ENCODE assay signal across 11 cellular contexts in genomic region chr15:32834156-32834555, GRCh38.
DNase-seq lines count a peak whose midpoint lies in the region; ATAC-seq and TF ChIP-seq lines count a peak whose summit lies in the region.
"Had no signal": no experiment of that assay in that cellular context is flagged by ENCODE, and none has a peak within 500 bp of the region (broad histone marks: within the 10 kb centered on the region; RNA-seq: fewer than 3 reads in every experiment).

No MANE protein-coding gene starts in this region.

- ATAC-seq in GM18870 (IDR thresholded peaks at IDR 0.05; ENCODE audit: unreplicated experiment) (peak; percentile 94), HG02610 (IDR thresholded peaks at IDR 0.05; ENCODE audit: unreplicated experiment) (peak; percentile 58), IMR-90 (ENCODE audit: low read depth) (no peak)

- CTCF ChIA-PET in IMR-90 (lab: Yijun Ruan, JAX) = interaction anchor here (1.4 to 2.4 kb wide), 2 partner anchors 9 to 11 kb away, joined by 5 to 8 read pairs; no protein-coding TSS in a partner anchor

- H3K4me3 ChIP-seq in IMR-90 (ENCODE audit: insufficient read depth, low read depth, low read length) (no peak overlapping the region), ascending aorta (no peak overlapping the region)

- in situ Hi-C loops in IMR-90 (cut with MboI; ENCODE audit: low sequenced_read_pairs) = no loop called here

- peaks cover 4% of the 10 kb centered on the region for H3K36me3 ChIP-seq in IMR-90 (ENCODE audit: control insufficient read depth, insufficient read depth, low read length)
- no peaks in the 10 kb centered on the region for H3K36me3 ChIP-seq in ascending aorta

- no peak overlapping the region for H2AK9ac ChIP-seq in IMR-90 (replicated peaks; ENCODE audit: low read depth, low read length, poor library complexity)

- H3K56ac ChIP-seq in IMR-90 (ENCODE audit: extremely low read depth, insufficient read depth, low read length) = peak overlapping the region; percentile 29; the same call in 1 of the 2 replicates

- peak overlapping the region; percentile 98 for H2AK5ac ChIP-seq in IMR-90 (ENCODE audit: low read depth, low read length)

- H4K8ac ChIP-seq in IMR-90 (ENCODE audit: low read depth in 2 of 2, low read length in 2 of 2) = peak overlapping the region; percentile 94 to 95

- no peaks in the 10 kb centered on the region for H4K20me1 ChIP-seq in IMR-90 (ENCODE audit: insufficient read depth, low read length)

- H2BK5ac ChIP-seq in IMR-90 (ENCODE audit: low read depth, low read length, poor library complexity, severe bottlenecking) = peak overlapping the region; percentile 89

- no peaks in the 10 kb centered on the region for H3K9me3 ChIP-seq in IMR-90 (ENCODE audit: control insufficient read depth, insufficient read depth, low read length)
- no peaks in the 10 kb centered on the region for H3K9me3 ChIP-seq in ascending aorta

- intact Hi-C loops in IMR-90 (cut with micrococcal nuclease) (no loop called here), ascending aorta (cut with DNase I) (no loop called here)

- no peak overlapping the region for H3K4me2 ChIP-seq in IMR-90 (ENCODE audit: low read depth, low read length)

- peak overlapping the region; percentile 95 for H2BK15ac ChIP-seq in IMR-90 (ENCODE audit: low read depth, low read length)

- no TSS peak for BruUV-seq in IMR-90 (replicated peaks; lab: Mats Ljungman, UMichigan)

- H4K5ac ChIP-seq in IMR-90 (ENCODE audit: low read depth, low read length) = peak overlapping the region; percentile 87

- H3K9ac ChIP-seq in IMR-90 (ENCODE audit: low read depth, low read length) = no peak overlapping the region

- peaks cover 31% of the 10 kb centered on the region for H3K4me1 ChIP-seq in IMR-90 (ENCODE audit: control insufficient read depth, insufficient read depth, low read length)
- no peaks in the 10 kb centered on the region for H3K4me1 ChIP-seq in ascending aorta

- TF ChIP-seq POLR2A in IMR-90 (IDR thresholded peaks at IDR 0.05; ENCODE audit: low read depth, low read length) = no peak

- no peak overlapping the region for H2AFZ ChIP-seq in IMR-90 (replicated peaks; ENCODE audit: low read length, poor library complexity)

- no CpG with 5 or more reads among the region's 1 CpG for WGBS in IMR-90 (ENCODE audit: extremely low coverage in 2 of 2, insufficient read length in 1 of 2), 2 experiments

- DNase-seq in IMR-90 (no peak), midbrain (lab: John Stamatoyannopoulos, UW) (peak; percentile 16), kidney glomerular epithelial cell (lab: John Stamatoyannopoulos, UW) (no peak), NCI-H128 (lab: John Stamatoyannopoulos, UW; ENCODE audit: unreplicated experiment) (no peak), dedifferentiated amniotic fluid mesenchymal stem cell (ENCODE audit: extremely low spot score) (no peak), ascending aorta (ENCODE audit: low spot score in 2 of 2) (no peak)
- DNase-seq: activated effector memory CD4-positive, alpha-beta T cell treated with anti-CD3 and anti-CD28 coated beads, Interleukin-2, amount 50 U/mL, for 16 hours; NCI-H187 treated with DMSO at 0.1 percent for 48 hours; T-helper 2 cell had no signal

- peak overlapping the region; percentile 91 for H2BK120ac ChIP-seq in IMR-90 (ENCODE audit: low read depth, low read length)

- peaks cover 18% of the 10 kb centered on the region for H3K9me1 ChIP-seq in IMR-90 (ENCODE audit: insufficient read depth, low read length)

- peaks cover 47 to 90% of the 10 kb centered on the region in 2 experiments for H3K79me1 ChIP-seq in IMR-90 (ENCODE audit: low read depth in 1 of 2, low read length in 2 of 2)

- no peaks in the 10 kb centered on the region for H3K27me3 ChIP-seq in IMR-90 (ENCODE audit: control insufficient read depth, insufficient read depth, low read length)
- no peaks in the 10 kb centered on the region for H3K27me3 ChIP-seq in ascending aorta

- H4K91ac ChIP-seq in IMR-90 (ENCODE audit: insufficient read depth, low read depth, low read length) = peak overlapping the region; percentile 87

- H3K18ac ChIP-seq in IMR-90 (ENCODE audit: low read depth, low read length) = peak overlapping the region; percentile 91

- no peak for TF ChIP-seq RAD21 in IMR-90 (IDR thresholded peaks at IDR 0.05; ENCODE audit: low read length)

- POLR2A ChIA-PET in IMR-90 (lab: Charles Lee; ENCODE audit: unreplicated experiment) = interaction anchor here (0.5 kb wide), 1 partner anchor 36 kb away, joined by 3 read pairs; no protein-coding TSS in a partner anchor

- H3K27ac ChIP-seq in IMR-90 (ENCODE audit: insufficient read depth, low read length) (peak overlapping the region; percentile 71; the same call in 1 of the 2 replicates), ascending aorta (no peak overlapping the region)

- dilution Hi-C loops in IMR-90 (cut with HindIII; ENCODE audit: low sequenced_read_pairs, unreplicated experiment) = no loop called here

- TF ChIP-seq CTCF in IMR-90 (conservative IDR thresholded peaks at IDR 0.05; ENCODE audit: low read depth, low read length) = no peak
- no peak for TF ChIP-seq CTCF in ascending aorta (IDR thresholded peaks at IDR 0.05)

- H2BK20ac ChIP-seq in IMR-90 (ENCODE audit: low read depth, low read length) = peak overlapping the region; percentile 97

- H3K23ac ChIP-seq in IMR-90 (ENCODE audit: low read depth, low read length) = peak overlapping the region; percentile 88

- H3K4ac ChIP-seq in IMR-90 (ENCODE audit: low read depth, low read length) = peak overlapping the region; percentile 90

- peak overlapping the region; percentile 96 for H3K14ac ChIP-seq in IMR-90 (replicated peaks; ENCODE audit: low read depth, low read length)

TF ChIP-seq in IMR-90, 13 proteins besides CTCF, POLR2A, EP300 and RAD21:
- TF ChIP-seq CHD1 (IDR thresholded peaks at IDR 0.05; ENCODE audit: low read depth, low read length) = no peak
- TF ChIP-seq ELK1 (IDR thresholded peaks at IDR 0.05; ENCODE audit: borderline replicate concordance, low read depth, low read length) = no peak
- TF ChIP-seq CEBPB (IDR thresholded peaks at IDR 0.05; ENCODE audit: low read depth, low read length) = no peak
- TF ChIP-seq USF2 (IDR thresholded peaks at IDR 0.05; ENCODE audit: low read depth, low read length) = no peak
- no peak for TF ChIP-seq SMC3 (IDR thresholded peaks at IDR 0.05; ENCODE audit: low read depth, low read length)
- TF ChIP-seq FOS (IDR thresholded peaks at IDR 0.05; ENCODE audit: low read depth, low read length) = no peak
- no peak for TF ChIP-seq MXI1 (IDR thresholded peaks at IDR 0.05; ENCODE audit: borderline replicate concordance, low read depth, low read length)
- TF ChIP-seq RFX5 (IDR thresholded peaks at IDR 0.05; ENCODE audit: low read depth, low read length) = no peak
- TF ChIP-seq NFE2L2 (IDR thresholded peaks at IDR 0.05; ENCODE audit: low read depth, low read length) = no peak
- no peak for TF ChIP-seq BHLHE40 (IDR thresholded peaks at IDR 0.05; ENCODE audit: low read depth, low read length)
- no peak for TF ChIP-seq MAZ (IDR thresholded peaks at IDR 0.05; ENCODE audit: borderline replicate concordance, low read depth, low read length)
- no peak for TF ChIP-seq RCOR1 (IDR thresholded peaks at IDR 0.05; ENCODE audit: insufficient replicate concordance, low read length)
- TF ChIP-seq MAFK (IDR thresholded peaks at IDR 0.05; ENCODE audit: low read depth, low read length) = no peak
